In the genomic region with DNA sequence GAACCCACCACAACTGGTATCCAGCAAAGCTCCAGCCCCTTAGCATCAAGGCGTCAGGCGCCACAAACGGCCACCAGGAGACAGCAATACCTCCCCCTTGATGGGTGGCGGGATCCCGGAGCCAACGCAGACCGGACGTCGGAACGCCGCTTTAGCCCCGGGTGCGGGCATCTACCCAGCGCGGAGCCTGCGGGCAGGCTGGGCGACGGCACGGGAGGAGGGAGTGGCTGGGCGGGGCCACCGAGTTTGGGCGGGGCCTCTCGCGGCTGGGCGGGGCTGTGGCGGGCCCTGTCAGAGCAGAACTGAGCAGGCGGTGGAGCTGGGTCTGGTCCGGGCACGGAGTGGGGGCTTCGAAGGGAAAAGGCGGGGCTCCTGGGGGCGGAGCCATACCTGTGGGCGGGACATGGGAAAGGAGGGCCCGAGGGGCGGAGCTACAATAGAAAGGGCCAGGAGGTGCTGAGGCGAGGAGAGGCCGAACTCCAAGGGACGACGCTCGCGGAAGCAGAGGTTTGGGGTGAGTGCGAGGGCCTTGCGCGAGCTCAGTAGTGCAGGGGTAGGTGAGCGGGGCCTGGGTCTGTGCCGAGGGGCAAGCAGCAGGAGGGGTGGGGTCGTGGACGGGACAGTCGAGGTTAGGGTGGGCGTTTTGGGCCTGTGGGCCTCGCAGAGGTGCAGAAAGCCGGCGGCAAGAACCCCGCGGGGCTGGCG, we compare ENCODE assay signal across 1 cellular context.
TF ChIP-seq lines count a peak whose summit lies in the region.

No MANE protein-coding gene starts in this region.

TF ChIP-seq in K562, 482 proteins besides CTCF, POLR2A, EP300 and RAD21 (continued from another document):
- TF ChIP-seq, protein P1, sequence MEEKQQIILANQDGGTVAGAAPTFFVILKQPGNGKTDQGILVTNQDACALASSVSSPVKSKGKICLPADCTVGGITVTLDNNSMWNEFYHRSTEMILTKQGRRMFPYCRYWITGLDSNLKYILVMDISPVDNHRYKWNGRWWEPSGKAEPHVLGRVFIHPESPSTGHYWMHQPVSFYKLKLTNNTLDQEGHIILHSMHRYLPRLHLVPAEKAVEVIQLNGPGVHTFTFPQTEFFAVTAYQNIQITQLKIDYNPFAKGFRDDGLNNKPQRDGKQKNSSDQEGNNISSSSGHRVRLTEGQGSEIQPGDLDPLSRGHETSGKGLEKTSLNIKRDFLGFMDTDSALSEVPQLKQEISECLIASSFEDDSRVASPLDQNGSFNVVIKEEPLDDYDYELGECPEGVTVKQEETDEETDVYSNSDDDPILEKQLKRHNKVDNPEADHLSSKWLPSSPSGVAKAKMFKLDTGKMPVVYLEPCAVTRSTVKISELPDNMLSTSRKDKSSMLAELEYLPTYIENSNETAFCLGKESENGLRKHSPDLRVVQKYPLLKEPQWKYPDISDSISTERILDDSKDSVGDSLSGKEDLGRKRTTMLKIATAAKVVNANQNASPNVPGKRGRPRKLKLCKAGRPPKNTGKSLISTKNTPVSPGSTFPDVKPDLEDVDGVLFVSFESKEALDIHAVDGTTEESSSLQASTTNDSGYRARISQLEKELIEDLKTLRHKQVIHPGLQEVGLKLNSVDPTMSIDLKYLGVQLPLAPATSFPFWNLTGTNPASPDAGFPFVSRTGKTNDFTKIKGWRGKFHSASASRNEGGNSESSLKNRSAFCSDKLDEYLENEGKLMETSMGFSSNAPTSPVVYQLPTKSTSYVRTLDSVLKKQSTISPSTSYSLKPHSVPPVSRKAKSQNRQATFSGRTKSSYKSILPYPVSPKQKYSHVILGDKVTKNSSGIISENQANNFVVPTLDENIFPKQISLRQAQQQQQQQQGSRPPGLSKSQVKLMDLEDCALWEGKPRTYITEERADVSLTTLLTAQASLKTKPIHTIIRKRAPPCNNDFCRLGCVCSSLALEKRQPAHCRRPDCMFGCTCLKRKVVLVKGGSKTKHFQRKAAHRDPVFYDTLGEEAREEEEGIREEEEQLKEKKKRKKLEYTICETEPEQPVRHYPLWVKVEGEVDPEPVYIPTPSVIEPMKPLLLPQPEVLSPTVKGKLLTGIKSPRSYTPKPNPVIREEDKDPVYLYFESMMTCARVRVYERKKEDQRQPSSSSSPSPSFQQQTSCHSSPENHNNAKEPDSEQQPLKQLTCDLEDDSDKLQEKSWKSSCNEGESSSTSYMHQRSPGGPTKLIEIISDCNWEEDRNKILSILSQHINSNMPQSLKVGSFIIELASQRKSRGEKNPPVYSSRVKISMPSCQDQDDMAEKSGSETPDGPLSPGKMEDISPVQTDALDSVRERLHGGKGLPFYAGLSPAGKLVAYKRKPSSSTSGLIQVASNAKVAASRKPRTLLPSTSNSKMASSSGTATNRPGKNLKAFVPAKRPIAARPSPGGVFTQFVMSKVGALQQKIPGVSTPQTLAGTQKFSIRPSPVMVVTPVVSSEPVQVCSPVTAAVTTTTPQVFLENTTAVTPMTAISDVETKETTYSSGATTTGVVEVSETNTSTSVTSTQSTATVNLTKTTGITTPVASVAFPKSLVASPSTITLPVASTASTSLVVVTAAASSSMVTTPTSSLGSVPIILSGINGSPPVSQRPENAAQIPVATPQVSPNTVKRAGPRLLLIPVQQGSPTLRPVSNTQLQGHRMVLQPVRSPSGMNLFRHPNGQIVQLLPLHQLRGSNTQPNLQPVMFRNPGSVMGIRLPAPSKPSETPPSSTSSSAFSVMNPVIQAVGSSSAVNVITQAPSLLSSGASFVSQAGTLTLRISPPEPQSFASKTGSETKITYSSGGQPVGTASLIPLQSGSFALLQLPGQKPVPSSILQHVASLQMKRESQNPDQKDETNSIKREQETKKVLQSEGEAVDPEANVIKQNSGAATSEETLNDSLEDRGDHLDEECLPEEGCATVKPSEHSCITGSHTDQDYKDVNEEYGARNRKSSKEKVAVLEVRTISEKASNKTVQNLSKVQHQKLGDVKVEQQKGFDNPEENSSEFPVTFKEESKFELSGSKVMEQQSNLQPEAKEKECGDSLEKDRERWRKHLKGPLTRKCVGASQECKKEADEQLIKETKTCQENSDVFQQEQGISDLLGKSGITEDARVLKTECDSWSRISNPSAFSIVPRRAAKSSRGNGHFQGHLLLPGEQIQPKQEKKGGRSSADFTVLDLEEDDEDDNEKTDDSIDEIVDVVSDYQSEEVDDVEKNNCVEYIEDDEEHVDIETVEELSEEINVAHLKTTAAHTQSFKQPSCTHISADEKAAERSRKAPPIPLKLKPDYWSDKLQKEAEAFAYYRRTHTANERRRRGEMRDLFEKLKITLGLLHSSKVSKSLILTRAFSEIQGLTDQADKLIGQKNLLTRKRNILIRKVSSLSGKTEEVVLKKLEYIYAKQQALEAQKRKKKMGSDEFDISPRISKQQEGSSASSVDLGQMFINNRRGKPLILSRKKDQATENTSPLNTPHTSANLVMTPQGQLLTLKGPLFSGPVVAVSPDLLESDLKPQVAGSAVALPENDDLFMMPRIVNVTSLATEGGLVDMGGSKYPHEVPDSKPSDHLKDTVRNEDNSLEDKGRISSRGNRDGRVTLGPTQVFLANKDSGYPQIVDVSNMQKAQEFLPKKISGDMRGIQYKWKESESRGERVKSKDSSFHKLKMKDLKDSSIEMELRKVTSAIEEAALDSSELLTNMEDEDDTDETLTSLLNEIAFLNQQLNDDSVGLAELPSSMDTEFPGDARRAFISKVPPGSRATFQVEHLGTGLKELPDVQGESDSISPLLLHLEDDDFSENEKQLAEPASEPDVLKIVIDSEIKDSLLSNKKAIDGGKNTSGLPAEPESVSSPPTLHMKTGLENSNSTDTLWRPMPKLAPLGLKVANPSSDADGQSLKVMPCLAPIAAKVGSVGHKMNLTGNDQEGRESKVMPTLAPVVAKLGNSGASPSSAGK (IDR thresholded peaks at IDR 0.05) = peak; percentile 97
- TF ChIP-seq ZFP36 (IDR thresholded peaks at IDR 0.05; ENCODE audit: low read depth, low read length, partially characterized antibody) (no peak), STAT5A (IDR thresholded peaks at IDR 0.05; ENCODE audit: borderline replicate concordance, low read length) (no peak), TCF7L2 (IDR thresholded peaks at IDR 0.05; ENCODE audit: low read depth, low read length) (no peak), NBN (IDR thresholded peaks at IDR 0.05; ENCODE audit: low read depth) (peak; percentile 63; the same call in 1 of the 2 replicates), OTX1 (CRISPR knock-in tag; IDR thresholded peaks at IDR 0.05) (peak; percentile 15; the same call in 1 of the 2 replicates), TFAM (CRISPR knock-in tag; conservative IDR thresholded peaks at IDR 0.05) (no peak), BHLHE40 (IDR thresholded peaks at IDR 0.05; ENCODE audit: low read length) (peak; percentile 78), ZNF175 (CRISPR knock-in tag; IDR thresholded peaks at IDR 0.05; ENCODE audit: low read depth) (no peak), ZC3H8 (IDR thresholded peaks at IDR 0.05) (no peak), EP400 (IDR thresholded peaks at IDR 0.05) (no peak), CCNT2 (IDR thresholded peaks at IDR 0.05; ENCODE audit: borderline replicate concordance, extremely low read depth, insufficient read length, low read depth, low read length) (peak; percentile 47), CBFB (CRISPR knock-in tag; IDR thresholded peaks at IDR 0.05) (no peak)
- TF ChIP-seq, protein P2, sequence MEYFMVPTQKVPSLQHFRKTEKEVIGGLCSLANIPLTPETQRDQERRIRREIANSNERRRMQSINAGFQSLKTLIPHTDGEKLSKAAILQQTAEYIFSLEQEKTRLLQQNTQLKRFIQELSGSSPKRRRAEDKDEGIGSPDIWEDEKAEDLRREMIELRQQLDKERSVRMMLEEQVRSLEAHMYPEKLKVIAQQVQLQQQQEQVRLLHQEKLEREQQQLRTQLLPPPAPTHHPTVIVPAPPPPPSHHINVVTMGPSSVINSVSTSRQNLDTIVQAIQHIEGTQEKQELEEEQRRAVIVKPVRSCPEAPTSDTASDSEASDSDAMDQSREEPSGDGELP (CRISPR knock-in tag; IDR thresholded peaks at IDR 0.05; ENCODE audit: borderline replicate concordance) = peak; percentile 52; the same call in 1 of the 2 replicates
- TF ChIP-seq, protein P3, sequence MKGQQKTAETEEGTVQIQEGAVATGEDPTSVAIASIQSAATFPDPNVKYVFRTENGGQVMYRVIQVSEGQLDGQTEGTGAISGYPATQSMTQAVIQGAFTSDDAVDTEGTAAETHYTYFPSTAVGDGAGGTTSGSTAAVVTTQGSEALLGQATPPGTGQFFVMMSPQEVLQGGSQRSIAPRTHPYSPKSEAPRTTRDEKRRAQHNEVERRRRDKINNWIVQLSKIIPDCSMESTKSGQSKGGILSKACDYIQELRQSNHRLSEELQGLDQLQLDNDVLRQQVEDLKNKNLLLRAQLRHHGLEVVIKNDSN (CRISPR knock-in tag; IDR thresholded peaks at IDR 0.05) = 0 out of 2 replicates have a peak, but pooled peaks have one; percentile 4
- TF ChIP-seq, protein P4, sequence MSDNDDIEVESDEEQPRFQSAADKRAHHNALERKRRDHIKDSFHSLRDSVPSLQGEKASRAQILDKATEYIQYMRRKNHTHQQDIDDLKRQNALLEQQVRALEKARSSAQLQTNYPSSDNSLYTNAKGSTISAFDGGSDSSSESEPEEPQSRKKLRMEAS (CRISPR knock-in tag; IDR thresholded peaks at IDR 0.05) = peak; percentile 72; the same call in 1 of the 2 replicates
- TF ChIP-seq, protein P5, sequence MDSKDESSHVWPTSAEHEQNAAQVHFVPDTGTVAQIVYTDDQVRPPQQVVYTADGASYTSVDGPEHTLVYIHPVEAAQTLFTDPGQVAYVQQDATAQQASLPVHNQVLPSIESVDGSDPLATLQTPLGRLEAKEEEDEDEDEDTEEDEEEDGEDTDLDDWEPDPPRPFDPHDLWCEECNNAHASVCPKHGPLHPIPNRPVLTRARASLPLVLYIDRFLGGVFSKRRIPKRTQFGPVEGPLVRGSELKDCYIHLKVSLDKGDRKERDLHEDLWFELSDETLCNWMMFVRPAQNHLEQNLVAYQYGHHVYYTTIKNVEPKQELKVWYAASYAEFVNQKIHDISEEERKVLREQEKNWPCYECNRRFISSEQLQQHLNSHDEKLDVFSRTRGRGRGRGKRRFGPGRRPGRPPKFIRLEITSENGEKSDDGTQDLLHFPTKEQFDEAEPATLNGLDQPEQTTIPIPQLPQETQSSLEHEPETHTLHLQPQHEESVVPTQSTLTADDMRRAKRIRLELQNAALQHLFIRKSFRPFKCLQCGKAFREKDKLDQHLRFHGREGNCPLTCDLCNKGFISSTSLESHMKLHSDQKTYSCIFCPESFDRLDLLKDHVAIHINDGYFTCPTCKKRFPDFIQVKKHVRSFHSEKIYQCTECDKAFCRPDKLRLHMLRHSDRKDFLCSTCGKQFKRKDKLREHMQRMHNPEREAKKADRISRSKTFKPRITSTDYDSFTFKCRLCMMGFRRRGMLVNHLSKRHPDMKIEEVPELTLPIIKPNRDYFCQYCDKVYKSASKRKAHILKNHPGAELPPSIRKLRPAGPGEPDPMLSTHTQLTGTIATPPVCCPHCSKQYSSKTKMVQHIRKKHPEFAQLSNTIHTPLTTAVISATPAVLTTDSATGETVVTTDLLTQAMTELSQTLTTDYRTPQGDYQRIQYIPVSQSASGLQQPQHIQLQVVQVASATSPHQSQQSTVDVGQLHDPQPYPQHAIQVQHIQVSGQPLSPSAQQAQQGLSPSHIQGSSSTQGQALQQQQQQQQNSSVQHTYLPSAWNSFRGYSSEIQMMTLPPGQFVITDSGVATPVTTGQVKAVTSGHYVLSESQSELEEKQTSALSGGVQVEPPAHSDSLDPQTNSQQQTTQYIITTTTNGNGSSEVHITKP (IDR thresholded peaks at IDR 0.05; ENCODE audit: partially characterized antibody) = peak; percentile 75
